ENCODE assay signal across 25 cellular contexts in the genomic region with DNA sequence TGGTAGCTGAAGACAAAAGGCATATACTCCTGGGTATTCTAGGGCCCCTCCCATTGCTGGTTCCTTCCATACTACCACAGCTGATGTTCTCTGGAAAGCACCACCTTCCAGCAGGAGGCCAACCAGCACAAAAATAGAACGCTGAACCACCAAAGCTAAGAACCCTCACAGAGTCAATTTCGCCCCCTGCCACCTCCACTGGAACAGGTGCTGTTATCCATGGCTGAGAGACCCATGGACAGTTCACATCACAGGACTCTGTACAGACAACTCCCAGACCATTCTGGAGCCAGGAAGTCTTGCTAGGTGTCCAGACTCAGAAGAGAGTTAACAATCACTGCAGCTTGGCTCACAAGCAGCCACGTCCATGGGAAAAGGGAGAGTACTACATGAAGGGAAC.
"Had no signal": no experiment of that assay in that cellular context is flagged by ENCODE, and none has a peak within 500 bp of the region (broad histone marks: within the 10 kb centered on the region; RNA-seq: fewer than 3 reads in every experiment).

No MANE protein-coding gene starts in this region.

- H3K27me3 ChIP-seq: stomach, suprapubic skin, testis, thyroid gland, tibial artery, tibial nerve, transverse colon, upper lobe of left lung, upper lobe of right lung, uterus, vagina had no signal

- ATAC-seq: stimulated activated effector memory CD8-positive, alpha-beta T cell treated with anti-CD3 and anti-CD28 coated beads, Interleukin-12 subunit alpha, Interleukin-12 subunit beta, amount 100 ng/mL, for 72 hours; stimulated activated memory B cell treated with anti-CD40 and anti-IgM and Interleukin-4, amounts not matched to agents 10 μg/mL and 1 μg/mL and 100 μg/mL, for 72 hours; stimulated activated naive B cell treated with anti-CD40 and anti-IgM and Interleukin-4, amounts not matched to agents 10 μg/mL and 1 μg/mL and 100 μg/mL, for 72 hours; stimulated activated naive CD8-positive, alpha-beta T cell treated with anti-CD3 and anti-CD28 coated beads, Interleukin-15, amount 100 ng/mL, for 72 hours; stimulated activated naive CD8-positive, alpha-beta T cell treated with anti-CD3 and anti-CD28 coated beads, Interleukin-15, Interleukin-2, amounts not matched to agents 100 U/mL and 50 U/mL, for 24 hours; upper lobe of right lung had no signal

- H3K27ac ChIP-seq: stomach, suprapubic skin, testis, thoracic aorta, thyroid gland, tibial artery, tibial nerve, transverse colon, upper lobe of left lung, upper lobe of right lung, uterus, vagina had no signal

- DNase-seq: stimulated activated CD4-positive, alpha-beta T cell treated with anti-CD3 and anti-CD28 coated beads, Interleukin-2, amount 100 ng/mL, for 48 hours; stimulated activated CD4-positive, alpha-beta T cell treated with anti-CD3 and anti-CD28 coated beads, Interleukin-4, amount 100 ng/mL, for 1 hour; stimulated activated CD4-positive, alpha-beta T cell treated with anti-CD3 and anti-CD28 coated beads, Interleukin-4, amount 100 ng/mL, for 24 hours; stimulated activated CD4-positive, alpha-beta T cell treated with anti-CD3 and anti-CD28 coated beads, Interleukin-4, amount 100 ng/mL, for 4 hours; stimulated activated CD8-positive, alpha-beta memory T cell treated with anti-CD3 and anti-CD28 coated beads, Interleukin-4, amount 100 ng/mL, for 48 hours; stimulated activated naive B cell treated with anti-CD40 and anti-IgM and Interleukin-4, amounts not matched to agents 10 μg/mL and 1 μg/mL and 100 μg/mL, for 72 hours; stimulated activated naive CD4-positive, alpha-beta T cell; stimulated activated naive CD4-positive, alpha-beta T cell treated with Interleukin-2 at 50 U/mL for 16 hours; stimulated activated naive CD8-positive, alpha-beta T cell treated with anti-CD3 and anti-CD28 coated beads, Interleukin-15, amount 100 ng/mL, for 72 hours; stimulated activated naive CD8-positive, alpha-beta T cell treated with anti-CD3 and anti-CD28 coated beads, Interleukin-15, Interleukin-2, amounts not matched to agents 100 U/mL and 50 U/mL, for 24 hours; stomach; substantia nigra; testis; thyroid gland; tibial artery; transverse colon; upper lobe of left lung; upper lobe of right lung; uterus had no signal

- H3K9me3 ChIP-seq: testis, thoracic aorta, thyroid gland, transverse colon, upper lobe of right lung, uterus, vagina had no signal

- H3K4me3 ChIP-seq: stomach, suprapubic skin, testis, thoracic aorta, thyroid gland, tibial artery, tibial nerve, transverse colon, upper lobe of left lung, upper lobe of right lung, uterus, vagina had no signal

- H3K4me1 ChIP-seq: stomach, suprapubic skin, testis, thyroid gland, tibial artery, tibial nerve, transverse colon, upper lobe of left lung, upper lobe of right lung, uterus, vagina had no signal

- H3K36me3 ChIP-seq: stomach, suprapubic skin, thoracic aorta, thyroid gland, tibial artery, tibial nerve, transverse colon, upper lobe of left lung, upper lobe of right lung, uterus, vagina had no signal
